12 cellular contexts compared by ENCODE assay signal in genomic region chr9:125172351-125172750, GRCh38. TPM values are rescaled to one million over a fixed set of nuclear protein-coding genes. Genes with fewer than 3 reads are reported as not detected.
A peak's percentile ranks its signal among the peaks of the same experiment; 100 is the strongest.
DNase-seq lines count a peak whose midpoint lies in the region; ATAC-seq and TF ChIP-seq lines count a peak whose summit lies in the region.
"Had no signal": no experiment of that assay in that cellular context is flagged by ENCODE, and none has a peak within 500 bp of the region (broad histone marks: within the 10 kb centered on the region; RNA-seq: fewer than 3 reads in every experiment).

No MANE protein-coding gene starts in this region.

- H3K4me3 Mint-ChIP-seq in T-helper 1 cell treated with Interleukin-12 subunit alpha and Interleukin-12 subunit beta and Interleukin-4 antibody, amounts not matched to agents 30 μg/mL and 1 μg/mL, for 36 hours: no peak overlapping the region
- peak overlapping the region in 1 of 2 donors; percentile 13 for H3K4me3 Mint-ChIP-seq in effector memory CD8-positive, alpha-beta T cell
- no peak overlapping the region for H3K4me3 Mint-ChIP-seq in osteocyte (ENCODE audit: unreplicated experiment)

- no peak overlapping the region for H2AFZ ChIP-seq in Loucy (ENCODE audit: low read length)

- peaks cover 74% of the 10 kb centered on the region for H3K79me2 ChIP-seq in Loucy (ENCODE audit: insufficient read depth, low read length)

- TF ChIP-seq CTCF in Loucy (conservative IDR thresholded peaks at IDR 0.05; ENCODE audit: low read length): no peak
- TF ChIP-seq CTCF in osteocyte (IDR thresholded peaks at IDR 0.05): no peak

- peak overlapping the region; percentile 28 for H3K4me2 ChIP-seq in Loucy (ENCODE audit: low read depth, low read length, poor library complexity, severe bottlenecking)
- H3K4me2 ChIP-seq: KMS-11 had no signal

- H3K9me3 Mint-ChIP-seq in T-helper 1 cell treated with Interleukin-12 subunit alpha and Interleukin-12 subunit beta and Interleukin-4 antibody, amounts not matched to agents 30 μg/mL and 1 μg/mL, for 36 hours: no peaks in the 10 kb centered on the region
- no peaks in the 10 kb centered on the region for H3K9me3 Mint-ChIP-seq in effector memory CD8-positive, alpha-beta T cell
- H3K9me3 Mint-ChIP-seq in osteocyte (ENCODE audit: unreplicated experiment): no peaks in the 10 kb centered on the region

- no peak overlapping the region for H3K4me3 ChIP-seq in Loucy (ENCODE audit: low read length, poor library complexity, severe bottlenecking)

- H3K9ac ChIP-seq in Loucy (ENCODE audit: low read depth, low read length, poor library complexity, severe bottlenecking): no peak overlapping the region
- H3K9ac ChIP-seq: KMS-11 had no signal

- no peaks in the 10 kb centered on the region for H3K9me2 ChIP-seq in Loucy (replicated peaks; ENCODE audit: low read depth, low read length)

- H3K27ac Mint-ChIP-seq in T-helper 1 cell treated with Interleukin-12 subunit alpha and Interleukin-12 subunit beta and Interleukin-4 antibody, amounts not matched to agents 30 μg/mL and 1 μg/mL, for 36 hours: peak overlapping the region; percentile 22
- H3K27ac Mint-ChIP-seq in effector memory CD8-positive, alpha-beta T cell: peak overlapping the region; percentile 60 to 62
- peak overlapping the region; percentile 61 for H3K27ac Mint-ChIP-seq in osteocyte (ENCODE audit: unreplicated experiment)

- ATAC-seq in effector memory CD8-positive, alpha-beta T cell (replicated peaks): no peak
- no peak for ATAC-seq in GM18867 (IDR thresholded peaks at IDR 0.05; ENCODE audit: unreplicated experiment)

- DNase-seq in T-helper 1 cell (no peak), osteocyte (ENCODE audit: extremely low spot score, unreplicated experiment) (no peak), SHP77 (lab: John Stamatoyannopoulos, UW) (no peak), NCI-H524 (lab: John Stamatoyannopoulos, UW) (no peak)
- no peak for DNase-seq in effector memory CD8-positive, alpha-beta T cell
- DNase-seq: 8988T, DMS79, OCI-M1 had no signal

- H3K9me3 ChIP-seq in Loucy (ENCODE audit: insufficient read depth, low read depth, low read length): no peaks in the 10 kb centered on the region

- no peaks in the 10 kb centered on the region for H3K27me3 ChIP-seq in Loucy (ENCODE audit: insufficient read depth, low read length, poor library complexity, severe bottlenecking)

- H3K4me1 ChIP-seq in Loucy (ENCODE audit: insufficient read depth, low read length, poor library complexity, severe bottlenecking): peaks cover 12% of the 10 kb centered on the region

- no peaks in the 10 kb centered on the region for H3K27me3 Mint-ChIP-seq in T-helper 1 cell treated with Interleukin-12 subunit alpha and Interleukin-12 subunit beta and Interleukin-4 antibody, amounts not matched to agents 30 μg/mL and 1 μg/mL, for 36 hours (ENCODE audit: low read depth)
- H3K27me3 Mint-ChIP-seq in effector memory CD8-positive, alpha-beta T cell: no peaks in the 10 kb centered on the region
- H3K27me3 Mint-ChIP-seq in osteocyte (ENCODE audit: unreplicated experiment): no peaks in the 10 kb centered on the region

- H3K36me3 ChIP-seq in Loucy (ENCODE audit: insufficient read depth, low read length): peaks cover 30% of the 10 kb centered on the region

- H3K4me1 Mint-ChIP-seq in T-helper 1 cell treated with Interleukin-12 subunit alpha and Interleukin-12 subunit beta and Interleukin-4 antibody, amounts not matched to agents 30 μg/mL and 1 μg/mL, for 36 hours (ENCODE audit: low read depth): peaks cover 10% of the 10 kb centered on the region
- peaks cover 23 to 56% of the 10 kb centered on the region in 2 donors for H3K4me1 Mint-ChIP-seq in effector memory CD8-positive, alpha-beta T cell (ENCODE audit: low read depth in 2 of 2)
- H3K4me1 Mint-ChIP-seq in osteocyte (ENCODE audit: unreplicated experiment): peaks cover 26% of the 10 kb centered on the region

- peaks cover 14% of the 10 kb centered on the region for H3K36me3 Mint-ChIP-seq in T-helper 1 cell treated with Interleukin-12 subunit alpha and Interleukin-12 subunit beta and Interleukin-4 antibody, amounts not matched to agents 30 μg/mL and 1 μg/mL, for 36 hours (ENCODE audit: low read depth)
- H3K36me3 Mint-ChIP-seq in effector memory CD8-positive, alpha-beta T cell (ENCODE audit: insufficient read depth): peaks cover 51% of the 10 kb centered on the region
- peaks cover 16% of the 10 kb centered on the region for H3K36me3 Mint-ChIP-seq in osteocyte (ENCODE audit: unreplicated experiment)

- peaks cover 32% of the 10 kb centered on the region for H4K20me1 ChIP-seq in Loucy (ENCODE audit: insufficient read depth, low read length, poor library complexity, severe bottlenecking)

- no peaks in the 10 kb centered on the region for H3F3A ChIP-seq in Loucy (ENCODE audit: low read depth)

RNA-seq across cellular contexts. Expression of gene PPP6C, which starts 17.3 kb away (rescaled TPM):
- 34.9 and 37.9 TPM in 2 replicates for total RNA-seq in osteocyte

RNA-seq across cellular contexts. Expression of gene RABEPK, which starts 28.0 kb away (rescaled TPM):
- 20.2 and 20.7 TPM in 2 replicates for total RNA-seq in osteocyte

RNA-seq across cellular contexts. Expression of gene SCAI, which starts 29.0 kb away (rescaled TPM):
- 7.8 and 8.6 TPM in 2 replicates for total RNA-seq in osteocyte
